Comparison of ENCODE assay signal across 9 cellular contexts in the genomic region with DNA sequence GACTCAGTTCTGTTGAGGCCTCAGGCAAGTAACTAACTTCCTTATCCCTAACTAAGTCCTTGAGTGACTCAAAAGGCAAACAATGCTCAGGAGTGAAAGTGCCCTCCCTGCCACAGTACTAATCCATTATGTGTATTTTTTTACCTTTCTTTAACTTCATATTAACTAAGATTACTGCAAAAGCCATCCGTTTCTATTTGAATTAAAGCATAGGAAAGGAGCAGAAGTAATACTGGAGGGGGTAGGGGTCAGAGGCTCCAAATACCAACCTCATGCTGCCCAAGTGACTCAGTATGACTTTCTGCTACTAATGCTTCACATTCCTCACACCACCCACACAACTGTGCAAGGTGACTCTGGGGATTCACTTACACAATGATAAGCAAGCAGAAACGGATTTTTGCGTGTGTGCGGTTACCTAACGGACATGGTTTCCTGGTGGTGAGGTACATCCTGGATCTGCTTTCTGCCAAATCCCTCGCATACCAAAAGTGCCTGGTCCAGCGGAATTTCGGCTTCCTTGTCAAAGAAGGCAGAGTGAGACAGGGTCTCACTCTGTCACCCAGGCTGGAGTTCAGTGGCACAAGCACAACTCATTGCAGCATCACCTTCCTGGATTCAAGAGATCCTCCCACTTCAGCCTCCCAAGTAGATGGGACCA. TPM values are rescaled to one million over a fixed set of nuclear protein-coding genes. Genes with fewer than 3 reads are reported as not detected.
A peak's percentile ranks its signal among the peaks of the same experiment; 100 is the strongest.
DNase-seq lines count a peak whose midpoint lies in the region; ATAC-seq and TF ChIP-seq lines count a peak whose summit lies in the region.
"Had no signal": no experiment of that assay in that cellular context is flagged by ENCODE, and none has a peak within 500 bp of the region (broad histone marks: within the 10 kb centered on the region; RNA-seq: fewer than 3 reads in every experiment).

No MANE protein-coding gene starts in this region.

- no peaks in the 10 kb centered on the region for H3K27me3 Mint-ChIP-seq in activated CD8-positive, alpha-beta T cell treated with anti-CD3 and anti-CD28 coated beads for 36 hours
- H3K27me3 Mint-ChIP-seq in activated CD8-positive, alpha-beta T cell treated with anti-CD3 and anti-CD28 coated beads, Interleukin-2, amount 10 ng/mL, durations not matched to agents 7 days and 5 days (ENCODE audit: low read depth) = no peaks in the 10 kb centered on the region

- POLR2A ChIA-PET in activated CD8-positive, alpha-beta T cell treated with anti-CD3 and anti-CD28 coated beads for 36 hours (lab: Charles Lee) = no interaction called here
- POLR2A ChIA-PET in activated CD8-positive, alpha-beta T cell treated with anti-CD3 and anti-CD28 coated beads, Interleukin-2, amount 10 ng/mL, durations not matched to agents 7 days and 5 days (lab: Charles Lee) = no interaction called here

- CTCF ChIA-PET in activated CD8-positive, alpha-beta T cell treated with anti-CD3 and anti-CD28 coated beads for 36 hours (lab: Charles Lee) = no interaction called here
- CTCF ChIA-PET in activated CD8-positive, alpha-beta T cell treated with anti-CD3 and anti-CD28 coated beads, Interleukin-2, amount 10 ng/mL, durations not matched to agents 7 days and 5 days (lab: Charles Lee) = no interaction called here

- no peaks in the 10 kb centered on the region for H3K9me3 Mint-ChIP-seq in activated CD8-positive, alpha-beta T cell treated with anti-CD3 and anti-CD28 coated beads for 36 hours
- no peaks in the 10 kb centered on the region for H3K9me3 Mint-ChIP-seq in activated CD8-positive, alpha-beta T cell treated with anti-CD3 and anti-CD28 coated beads, Interleukin-2, amount 10 ng/mL, durations not matched to agents 7 days and 5 days (ENCODE audit: insufficient read depth)
- H3K9me3 Mint-ChIP-seq: activated T-cell treated with anti-CD3 and anti-CD28 coated beads, Interleukin-2, amount 50 U/mL, for 4 hours had no signal

- no peak overlapping the region for H3K27ac Mint-ChIP-seq in activated CD8-positive, alpha-beta T cell treated with anti-CD3 and anti-CD28 coated beads for 36 hours
- H3K27ac Mint-ChIP-seq in activated CD8-positive, alpha-beta T cell treated with anti-CD3 and anti-CD28 coated beads, Interleukin-2, amount 10 ng/mL, durations not matched to agents 7 days and 5 days = no peak overlapping the region

- TF ChIP-seq CTCF in activated CD8-positive, alpha-beta T cell treated with anti-CD3 and anti-CD28 coated beads for 36 hours (IDR thresholded peaks at IDR 0.05) = no peak

- intact Hi-C loops in activated CD8-positive, alpha-beta T cell treated with anti-CD3 and anti-CD28 coated beads for 36 hours (cut with micrococcal nuclease) = no loop called here
- intact Hi-C loops in Right ventricle myocardium superior (cut with DNase I) = no loop called here

- peak; percentile 39 for ATAC-seq in activated CD8-positive, alpha-beta T cell treated with anti-CD3 and anti-CD28 coated beads for 36 hours
- ATAC-seq in activated CD8-positive, alpha-beta T cell treated with anti-CD3 and anti-CD28 coated beads, Interleukin-2, amount 10 ng/mL, durations not matched to agents 7 days and 5 days = no peak
- ATAC-seq in Right ventricle myocardium superior (ENCODE audit: poor library complexity) (no peak), GM21515 (IDR thresholded peaks at IDR 0.05; ENCODE audit: unreplicated experiment) (no peak)

- no peak overlapping the region for H3K4me3 Mint-ChIP-seq in activated CD8-positive, alpha-beta T cell treated with anti-CD3 and anti-CD28 coated beads for 36 hours
- H3K4me3 Mint-ChIP-seq in activated CD8-positive, alpha-beta T cell treated with anti-CD3 and anti-CD28 coated beads, Interleukin-2, amount 10 ng/mL, durations not matched to agents 7 days and 5 days = no peak overlapping the region
- H3K4me3 Mint-ChIP-seq: activated T-cell treated with anti-CD3 and anti-CD28 coated beads, Interleukin-2, amount 50 U/mL, for 4 hours had no signal

- H3K36me3 Mint-ChIP-seq in activated CD8-positive, alpha-beta T cell treated with anti-CD3 and anti-CD28 coated beads for 36 hours (ENCODE audit: low read depth) = no peaks in the 10 kb centered on the region
- no peaks in the 10 kb centered on the region for H3K36me3 Mint-ChIP-seq in activated CD8-positive, alpha-beta T cell treated with anti-CD3 and anti-CD28 coated beads, Interleukin-2, amount 10 ng/mL, durations not matched to agents 7 days and 5 days (ENCODE audit: low read depth)

- H3K4me1 Mint-ChIP-seq in activated CD8-positive, alpha-beta T cell treated with anti-CD3 and anti-CD28 coated beads for 36 hours (ENCODE audit: low read depth) = no peaks in the 10 kb centered on the region
- no peaks in the 10 kb centered on the region for H3K4me1 Mint-ChIP-seq in activated CD8-positive, alpha-beta T cell treated with anti-CD3 and anti-CD28 coated beads, Interleukin-2, amount 10 ng/mL, durations not matched to agents 7 days and 5 days (ENCODE audit: low read depth)

- in situ Hi-C loops in SK-MEL-5 (cut with HindIII; ENCODE audit: low pct_unique_long_range_greater_than_20kb, low sequenced_read_pairs) = no loop called here

- peak; percentile 12 for DNase-seq in activated CD8-positive, alpha-beta T cell treated with anti-CD3 and anti-CD28 coated beads for 36 hours
- DNase-seq in activated CD8-positive, alpha-beta T cell treated with anti-CD3 and anti-CD28 coated beads, Interleukin-2, amount 10 ng/mL, durations not matched to agents 7 days and 5 days = no peak
- DNase-seq in SK-MEL-5 (ENCODE audit: low read depth, low spot score) = peak; percentile 14
- peak; percentile 69 for DNase-seq in fibroblast of the conjunctiva (ENCODE audit: low read depth)
- peak; percentile 6 for DNase-seq in stimulated activated CD4-positive, alpha-beta T cell treated with anti-CD3 and anti-CD28 coated beads, Interleukin-4, amount 100 ng/mL, for 24 hours
- no peak for DNase-seq in Right ventricle myocardium superior
- no peak for DNase-seq in NCI-H2029 (lab: John Stamatoyannopoulos, UW)
- DNase-seq: activated T-cell treated with anti-CD3 and anti-CD28 coated beads, Interleukin-2, amount 50 U/mL, for 4 hours had no signal

RNA-seq across cellular contexts. Expression of gene MOK, which starts 25.1 kb away (rescaled TPM):
- total RNA-seq in activated CD8-positive, alpha-beta T cell treated with anti-CD3 and anti-CD28 coated beads for 36 hours = 1 to 10 TPM; 6.2 to 6.6 TPM
- 1 to 10 TPM; 3.3 to 4.1 TPM for total RNA-seq in activated CD8-positive, alpha-beta T cell treated with anti-CD3 and anti-CD28 coated beads, Interleukin-2, amount 10 ng/mL, durations not matched to agents 7 days and 5 days
- 98.9 and 111 TPM in 2 replicates for total RNA-seq in SK-MEL-5 (2014; rRNA removed; shearing (Covaris generic))
- polyA plus RNA-seq in SK-MEL-5 (2015; cell fraction: cytosol; rRNA removed) = 122 and 124 TPM in 2 replicates
- 589 and 596 TPM in 2 replicates for polyA plus RNA-seq in SK-MEL-5 (2015; cell fraction: nucleus; rRNA removed)
- total RNA-seq in Right ventricle myocardium superior = 10.8 TPM

RNA-seq across cellular contexts. Expression of gene ZNF839, which starts 39.7 kb away (rescaled TPM):
- total RNA-seq in activated CD8-positive, alpha-beta T cell treated with anti-CD3 and anti-CD28 coated beads for 36 hours = 10 to 100 TPM; 16.7 to 18.6 TPM
- total RNA-seq in activated CD8-positive, alpha-beta T cell treated with anti-CD3 and anti-CD28 coated beads, Interleukin-2, amount 10 ng/mL, durations not matched to agents 7 days and 5 days = 10 to 100 TPM; 18.1 to 18.4 TPM
- total RNA-seq in SK-MEL-5 (2014; rRNA removed; shearing (Covaris generic)) = 11.4 and 12.6 TPM in 2 replicates
- 11.1 and 18.6 TPM in 2 replicates for polyA plus RNA-seq in SK-MEL-5 (2015; cell fraction: cytosol; rRNA removed)
- 59.4 and 73.3 TPM in 2 replicates for polyA plus RNA-seq in SK-MEL-5 (2015; cell fraction: nucleus; rRNA removed)
- 7.8 TPM for total RNA-seq in Right ventricle myocardium superior

Comparison
In these comparisons a context has a peak if more than half of its experiments do, and no peak if none do; other contexts are left out.
1. DNase-seq: peak in activated CD8-positive, alpha-beta T cell treated with anti-CD3 and anti-CD28 coated beads for 36 hours (single experiment), SK-MEL-5 (single experiment), fibroblast of the conjunctiva (single experiment) and stimulated activated CD4-positive, alpha-beta T cell treated with anti-CD3 and anti-CD28 coated beads, Interleukin-4, amount 100 ng/mL, for 24 hours (single experiment); none in activated CD8-positive, alpha-beta T cell treated with anti-CD3 and anti-CD28 coated beads, Interleukin-2, amount 10 ng/mL, durations not matched to agents 7 days and 5 days (single experiment), Right ventricle myocardium superior (single experiment) and NCI-H2029 (single experiment).